Comparison of ENCODE assay signal across 31 cellular contexts in genomic region chr19:54424201-54424600, GRCh38. TPM values are rescaled to one million over a fixed set of nuclear protein-coding genes. Genes with fewer than 3 reads are reported as not detected.
"Had no signal": no experiment of that assay in that cellular context is flagged by ENCODE, and none has a peak within 500 bp of the region (broad histone marks: within the 10 kb centered on the region; RNA-seq: fewer than 3 reads in every experiment).

No MANE protein-coding gene starts in this region.

- H3K27ac Mint-ChIP-seq: immature natural killer cell; naive thymus-derived CD8-positive, alpha-beta T cell; nephron progenitor cell; stimulated activated memory B cell treated with anti-CD40 and anti-IgM and Interleukin-4, amounts not matched to agents 10 μg/mL and 1 μg/mL and 100 μg/mL, for 72 hours had no signal

- H3K4me1 Mint-ChIP-seq: immature natural killer cell; stimulated activated memory B cell treated with anti-CD40 and anti-IgM and Interleukin-4, amounts not matched to agents 10 μg/mL and 1 μg/mL and 100 μg/mL, for 72 hours had no signal

- H3K9me3 ChIP-seq: gastrocnemius medialis, heart right ventricle, lower lobe of right lung, psoas muscle, spleen, thoracic aorta, tibial nerve, upper lobe of right lung, uterus had no signal

- H3K27ac ChIP-seq: coronary artery, epithelial cell of prostate, gastrocnemius medialis, heart right ventricle, lower lobe of right lung, psoas muscle, skin epidermis, spleen, thoracic aorta, tibial nerve, upper lobe of right lung, uterus had no signal

- H3K9me3 Mint-ChIP-seq: immature natural killer cell; naive thymus-derived CD8-positive, alpha-beta T cell; nephron progenitor cell; stimulated activated memory B cell treated with anti-CD40 and anti-IgM and Interleukin-4, amounts not matched to agents 10 μg/mL and 1 μg/mL and 100 μg/mL, for 72 hours had no signal

- H3K4me1 ChIP-seq: gastrocnemius medialis, lower lobe of right lung, psoas muscle, upper lobe of right lung, uterus had no signal

- ATAC-seq: esophagus mucosa; gastrocnemius medialis; heart right ventricle; left ventricle myocardium superior; lower lobe of right lung; naive thymus-derived CD8-positive, alpha-beta T cell; psoas muscle; right cardiac atrium; stimulated activated memory B cell treated with anti-CD40 and anti-IgM and Interleukin-4, amounts not matched to agents 10 μg/mL and 1 μg/mL and 100 μg/mL, for 72 hours; stimulated activated naive CD8-positive, alpha-beta T cell treated with anti-CD3 and anti-CD28 coated beads, Interleukin-15, Interleukin-2, amounts not matched to agents 100 U/mL and 50 U/mL, for 24 hours; upper lobe of right lung had no signal

- DNase-seq: central memory CD4-positive, alpha-beta T cell; dermis blood vessel endothelial cell; foreskin fibroblast; gastrocnemius medialis; heart right ventricle; hippocampal formation; immature natural killer cell; islet precursor cell; kidney glomerular epithelial cell; left ventricle myocardium superior; lower lobe of right lung; naive thymus-derived CD8-positive, alpha-beta T cell; nephron progenitor cell; psoas muscle; spleen; stimulated activated CD4-positive, alpha-beta T cell treated with anti-CD3 and anti-CD28 coated beads, Interleukin-4, amount 100 ng/mL, for 4 hours; stimulated activated naive CD8-positive, alpha-beta T cell treated with anti-CD3 and anti-CD28 coated beads, Interleukin-15, Interleukin-2, amounts not matched to agents 100 U/mL and 50 U/mL, for 24 hours; upper lobe of right lung; uterus had no signal

- H3K36me3 ChIP-seq: gastrocnemius medialis, heart right ventricle, lower lobe of right lung, spleen, thoracic aorta, tibial nerve, upper lobe of right lung, uterus had no signal

- H3K4me3 ChIP-seq: coronary artery, gastrocnemius medialis, heart right ventricle, lower lobe of right lung, psoas muscle, skin epidermis, spleen, thoracic aorta, tibial nerve, upper lobe of right lung, uterus had no signal

- H3K4me3 Mint-ChIP-seq: immature natural killer cell; naive thymus-derived CD8-positive, alpha-beta T cell; nephron progenitor cell; stimulated activated memory B cell treated with anti-CD40 and anti-IgM and Interleukin-4, amounts not matched to agents 10 μg/mL and 1 μg/mL and 100 μg/mL, for 72 hours had no signal

- H3K36me3 Mint-ChIP-seq: immature natural killer cell; stimulated activated memory B cell treated with anti-CD40 and anti-IgM and Interleukin-4, amounts not matched to agents 10 μg/mL and 1 μg/mL and 100 μg/mL, for 72 hours had no signal

RNA-seq across cellular contexts. Expression of gene TTYH1, which starts 8.9 kb away (rescaled TPM):
- total RNA-seq: dermis blood vessel endothelial cell; lower lobe of right lung; mesenteric fat pad; myocyte; naive thymus-derived CD8-positive, alpha-beta T cell; osteocyte; renal cortical epithelial cell; thoracic aorta; upper lobe of right lung had no signal

RNA-seq across cellular contexts. Expression of gene CDC42EP5, which starts 48.9 kb away (rescaled TPM):
- total RNA-seq: naive thymus-derived CD8-positive, alpha-beta T cell had no signal
- polyA plus RNA-seq: immature natural killer cell; naive thymus-derived CD8-positive, alpha-beta T cell had no signal

RNA-seq across cellular contexts. Expression of gene LAIR1, which starts 59.5 kb away (rescaled TPM):
- total RNA-seq: dermis blood vessel endothelial cell, myocyte, osteocyte, renal cortical epithelial cell had no signal
